ENCODE assay signal across 19 cellular contexts in genomic region chr16:9296273-9296593, GRCh38.
DNase-seq lines count a peak whose midpoint lies in the region; ATAC-seq and TF ChIP-seq lines count a peak whose summit lies in the region.
"Had no signal": no experiment of that assay in that cellular context is flagged by ENCODE, and none has a peak within 500 bp of the region (broad histone marks: within the 10 kb centered on the region; RNA-seq: fewer than 3 reads in every experiment).

No MANE protein-coding gene starts in this region.

- no peaks in the 10 kb centered on the region for H3K27me3 ChIP-seq in BLaER1
- H3K27me3 ChIP-seq in neural progenitor cell: no peaks in the 10 kb centered on the region
- H3K27me3 ChIP-seq: SJCRH30 had no signal

- TF ChIP-seq CTCF in neural progenitor cell (IDR thresholded peaks at IDR 0.05): no peak

- H3K9me3 Mint-ChIP-seq in neural progenitor cell: peaks cover 6% of the 10 kb centered on the region
- no peaks in the 10 kb centered on the region for H3K9me3 Mint-ChIP-seq in activated T-cell treated with anti-CD3 and anti-CD28 coated beads, Interleukin-2, amount 50 U/mL, for 72 hours

- no peaks in the 10 kb centered on the region for H3K36me3 ChIP-seq in BLaER1
- no peaks in the 10 kb centered on the region for H3K36me3 ChIP-seq in neural progenitor cell
- H3K36me3 ChIP-seq: SJCRH30 had no signal

- peaks cover 6% of the 10 kb centered on the region for H3K9me3 ChIP-seq in BLaER1
- H3K9me3 ChIP-seq in neural progenitor cell (ENCODE audit: low read depth): no peaks in the 10 kb centered on the region
- H3K9me3 ChIP-seq: Caco-2, SJCRH30 had no signal

- H3K27ac Mint-ChIP-seq in neural progenitor cell: no peak overlapping the region
- no peak overlapping the region for H3K27ac Mint-ChIP-seq in activated T-cell treated with anti-CD3 and anti-CD28 coated beads, Interleukin-2, amount 50 U/mL, for 72 hours
- H3K27ac Mint-ChIP-seq: B cell; CD4-positive, alpha-beta T cell had no signal

- no peaks in the 10 kb centered on the region for H3K27me3 Mint-ChIP-seq in neural progenitor cell (ENCODE audit: insufficient read depth, low read depth)
- no peaks in the 10 kb centered on the region for H3K27me3 Mint-ChIP-seq in activated T-cell treated with anti-CD3 and anti-CD28 coated beads, Interleukin-2, amount 50 U/mL, for 72 hours (ENCODE audit: low read depth)
- H3K27me3 Mint-ChIP-seq: CD4-positive, alpha-beta T cell had no signal

- peaks cover 4% of the 10 kb centered on the region for H3K4me1 Mint-ChIP-seq in neural progenitor cell
- H3K4me1 Mint-ChIP-seq in activated T-cell treated with anti-CD3 and anti-CD28 coated beads, Interleukin-2, amount 50 U/mL, for 72 hours (ENCODE audit: low read depth): no peaks in the 10 kb centered on the region
- H3K4me1 Mint-ChIP-seq: B cell had no signal

- H2AFZ ChIP-seq in neural progenitor cell (replicated peaks): no peak overlapping the region

- peak overlapping the region; percentile 65 for H3K4me2 ChIP-seq in BLaER1
- H3K4me2 ChIP-seq in neural progenitor cell: peak overlapping the region; percentile 2

- no peaks in the 10 kb centered on the region for H4K20me1 ChIP-seq in BLaER1
- no peaks in the 10 kb centered on the region for H4K20me1 ChIP-seq in neural progenitor cell (ENCODE audit: low read depth)

- H3K4me3 Mint-ChIP-seq in neural progenitor cell: no peak overlapping the region
- no peak overlapping the region for H3K4me3 Mint-ChIP-seq in activated T-cell treated with anti-CD3 and anti-CD28 coated beads, Interleukin-2, amount 50 U/mL, for 72 hours
- H3K4me3 Mint-ChIP-seq: B cell; CD4-positive, alpha-beta T cell had no signal

- H3K27ac ChIP-seq in BLaER1 (no peak overlapping the region), neural progenitor cell (no peak overlapping the region)
- H3K27ac ChIP-seq: HL-60, SJCRH30 had no signal

- H3K4me1 ChIP-seq in BLaER1 (peaks cover 25% of the 10 kb centered on the region), neural progenitor cell (no peaks in the 10 kb centered on the region)
- H3K4me1 ChIP-seq: Caco-2, SJCRH30 had no signal

- no peaks in the 10 kb centered on the region for H3F3A ChIP-seq in neural progenitor cell (ENCODE audit: low read depth)

- ATAC-seq in activated T-cell treated with anti-CD3 and anti-CD28 coated beads, Interleukin-2, amount 50 U/mL, for 72 hours (replicated peaks in 1 of 2): no peak
- no peak for ATAC-seq in activated CD4-positive, CD25-positive, alpha-beta regulatory T cell treated with anti-CD3 and anti-CD28 coated beads, Interleukin-2, amount 50 U/mL, for 24 hours
- ATAC-seq in GM18861 (IDR thresholded peaks at IDR 0.05; ENCODE audit: unreplicated experiment): no peak
- ATAC-seq: Panc1 had no signal

- no peaks in the 10 kb centered on the region for H3K79me2 ChIP-seq in neural progenitor cell (ENCODE audit: low read depth)

- H3K4me3 ChIP-seq in BLaER1 (no peak overlapping the region), neural progenitor cell (no peak overlapping the region)
- H3K4me3 ChIP-seq: SJCRH30 had no signal

- no peaks in the 10 kb centered on the region for H3K36me3 Mint-ChIP-seq in neural progenitor cell
- peaks cover 0 to 2% of the 10 kb centered on the region in 2 donors for H3K36me3 Mint-ChIP-seq in activated T-cell treated with anti-CD3 and anti-CD28 coated beads, Interleukin-2, amount 50 U/mL, for 72 hours (ENCODE audit: insufficient read depth in 2 of 2)

- no peak overlapping the region for H3K9ac ChIP-seq in BLaER1
- H3K9ac ChIP-seq in neural progenitor cell: no peak overlapping the region

- peak; percentile 46 for DNase-seq in DMS79 treated with DMSO at 0.1 percent for 48 hours (lab: John Stamatoyannopoulos, UW)
- DNase-seq in kidney tubule cell (ENCODE audit: low spot score): peak; percentile 40
- no peak for DNase-seq in neural progenitor cell (ENCODE audit: low spot score)
- DNase-seq in activated T-cell treated with anti-CD3 and anti-CD28 coated beads, Interleukin-2, amount 50 U/mL, for 72 hours: no peak
- DNase-seq: Caco-2; CD4-positive, alpha-beta T cell; DMS153; H7; IMR-90; NCI-H1417 treated with DMSO at 0.1 percent for 48 hours; NCI-H2029; NCI-H69; SJCRH30 had no signal

Comparison
In these comparisons a context has a peak if more than half of its experiments do, and no peak if none do; other contexts are left out.
1. DNase-seq: peak in DMS79 treated with DMSO at 0.1 percent for 48 hours (single experiment) and kidney tubule cell (single experiment); none in neural progenitor cell (single experiment) and activated T-cell treated with anti-CD3 and anti-CD28 coated beads, Interleukin-2, amount 50 U/mL, for 72 hours (0 of 2).